9 cellular contexts compared by ENCODE assay signal in genomic region chr5:8864053-8864452, GRCh38.
DNase-seq lines count a peak whose midpoint lies in the region; ATAC-seq and TF ChIP-seq lines count a peak whose summit lies in the region.
"Had no signal": no experiment of that assay in that cellular context is flagged by ENCODE, and none has a peak within 500 bp of the region (broad histone marks: within the 10 kb centered on the region; RNA-seq: fewer than 3 reads in every experiment).

No MANE protein-coding gene starts in this region.

- TF ChIP-seq CTCF in C4-2B (conservative IDR thresholded peaks at IDR 0.05) (peak; percentile 73), PC-9 (conservative IDR thresholded peaks at IDR 0.05) (peak; percentile 71), glutamatergic neuron (IDR thresholded peaks at IDR 0.05; ENCODE audit: partially characterized antibody, unreplicated experiment) (peak; percentile 45)

- H3K27ac ChIP-seq in C4-2B (no peak overlapping the region), PC-9 (no peak overlapping the region)
- H3K27ac ChIP-seq: thoracic aorta had no signal

- CTCF ChIA-PET in PC-9 (lab: Charles Lee): no interaction called here

- H3K27ac Mint-ChIP-seq in glutamatergic neuron (ENCODE audit: unreplicated experiment): no peak overlapping the region
- no peak overlapping the region for H3K27ac Mint-ChIP-seq in activated T-helper 1 cell treated with anti-CD3 and anti-CD28 coated beads, Interleukin-12 subunit alpha, Interleukin-12 subunit beta, Interleukin-2, Interleukin-4 antibody, amounts not matched to agents 30 ng/mL and 10 ng/mL and 1 ng/mL, durations not matched to agents 14 hours and 24 hours and 36 hours

- no peaks in the 10 kb centered on the region for H3K9me3 Mint-ChIP-seq in glutamatergic neuron (ENCODE audit: unreplicated experiment)
- H3K9me3 Mint-ChIP-seq in activated T-helper 1 cell treated with anti-CD3 and anti-CD28 coated beads, Interleukin-12 subunit alpha, Interleukin-12 subunit beta, Interleukin-2, Interleukin-4 antibody, amounts not matched to agents 30 ng/mL and 10 ng/mL and 1 ng/mL, durations not matched to agents 14 hours and 24 hours and 36 hours: no peaks in the 10 kb centered on the region

- no peaks in the 10 kb centered on the region for H3K36me3 Mint-ChIP-seq in glutamatergic neuron (ENCODE audit: unreplicated experiment)
- H3K36me3 Mint-ChIP-seq in activated T-helper 1 cell treated with anti-CD3 and anti-CD28 coated beads, Interleukin-12 subunit alpha, Interleukin-12 subunit beta, Interleukin-2, Interleukin-4 antibody, amounts not matched to agents 30 ng/mL and 10 ng/mL and 1 ng/mL, durations not matched to agents 14 hours and 24 hours and 36 hours (ENCODE audit: low read depth): no peaks in the 10 kb centered on the region

- H3K4me3 ChIP-seq in PC-9: no peak overlapping the region
- H3K4me3 ChIP-seq: thoracic aorta had no signal

- intact Hi-C loops in PC-9 (cut with micrococcal nuclease; ENCODE audit: unreplicated experiment): no loop called here
- intact Hi-C loops in activated T-helper 1 cell treated with anti-CD3 and anti-CD28 coated beads, Interleukin-12 subunit alpha, Interleukin-12 subunit beta, Interleukin-2, Interleukin-4 antibody, amounts not matched to agents 30 ng/mL and 10 ng/mL and 1 ng/mL, durations not matched to agents 14 hours and 24 hours and 36 hours (cut with micrococcal nuclease): no loop called here

- no peak overlapping the region for H2AFZ ChIP-seq in PC-9

- DNase-seq in PC-9 (peak in 1 of 2 experiments; percentile 11), glutamatergic neuron (no peak), NCI-H1417 treated with DMSO at 0.1 percent for 48 hours (lab: John Stamatoyannopoulos, UW) (no peak), NCI-H1105 (lab: John Stamatoyannopoulos, UW) (no peak), MV-4-11 (lab: John Stamatoyannopoulos, UW) (no peak)
- DNase-seq in activated T-helper 1 cell treated with anti-CD3 and anti-CD28 coated beads, Interleukin-12 subunit alpha, Interleukin-12 subunit beta, Interleukin-2, Interleukin-4 antibody, amounts not matched to agents 30 ng/mL and 10 ng/mL and 1 ng/mL, durations not matched to agents 14 hours and 24 hours and 36 hours (ENCODE audit: low spot score): no peak

- peaks cover 28% of the 10 kb centered on the region; the same call in 1 of the 2 replicates for H3K27me3 ChIP-seq in PC-9 (ENCODE audit: insufficient read depth, low read depth)

- no peaks in the 10 kb centered on the region for H3K79me2 ChIP-seq in PC-9 (ENCODE audit: low read depth)

- peak; percentile 71 for ATAC-seq in GM19438 (IDR thresholded peaks at IDR 0.05; ENCODE audit: low read depth, unreplicated experiment)

- no peaks in the 10 kb centered on the region for H3K9me2 ChIP-seq in PC-9 (ENCODE audit: insufficient read depth)

- H3K27me3 Mint-ChIP-seq in glutamatergic neuron (ENCODE audit: unreplicated experiment): no peaks in the 10 kb centered on the region
- no peaks in the 10 kb centered on the region for H3K27me3 Mint-ChIP-seq in activated T-helper 1 cell treated with anti-CD3 and anti-CD28 coated beads, Interleukin-12 subunit alpha, Interleukin-12 subunit beta, Interleukin-2, Interleukin-4 antibody, amounts not matched to agents 30 ng/mL and 10 ng/mL and 1 ng/mL, durations not matched to agents 14 hours and 24 hours and 36 hours (ENCODE audit: insufficient read depth)

- peaks cover 3% of the 10 kb centered on the region for H3K4me1 Mint-ChIP-seq in glutamatergic neuron (ENCODE audit: low read depth, unreplicated experiment)
- H3K4me1 Mint-ChIP-seq in activated T-helper 1 cell treated with anti-CD3 and anti-CD28 coated beads, Interleukin-12 subunit alpha, Interleukin-12 subunit beta, Interleukin-2, Interleukin-4 antibody, amounts not matched to agents 30 ng/mL and 10 ng/mL and 1 ng/mL, durations not matched to agents 14 hours and 24 hours and 36 hours (ENCODE audit: low read depth): no peaks in the 10 kb centered on the region

- H4K20me1 ChIP-seq in PC-9 (ENCODE audit: insufficient read depth): no peaks in the 10 kb centered on the region

- POLR2A ChIA-PET in PC-9 (lab: Charles Lee; ENCODE audit: unreplicated experiment): no interaction called here

- H3K36me3 ChIP-seq in PC-9 (ENCODE audit: low read depth): no peaks in the 10 kb centered on the region
- H3K36me3 ChIP-seq: thoracic aorta had no signal

- 0 out of 2 replicates have a peak, but pooled peaks cover 7% of the 10 kb centered on the region for H3K9me3 ChIP-seq in PC-9 (ENCODE audit: insufficient read depth, low read depth)
- H3K9me3 ChIP-seq: thoracic aorta had no signal

- no peaks in the 10 kb centered on the region for H3K4me1 ChIP-seq in PC-9 (replicated peaks; ENCODE audit: insufficient read depth)

- H3F3A ChIP-seq in PC-9 (ENCODE audit: insufficient read depth, low read depth): no peaks in the 10 kb centered on the region

- BruUV-seq in PC-9 (replicated peaks; lab: Mats Ljungman, UMichigan): no TSS peak

- no peak overlapping the region for H3K4me2 ChIP-seq in PC-9

- H3K4me3 Mint-ChIP-seq in glutamatergic neuron (ENCODE audit: unreplicated experiment): no peak overlapping the region
- no peak overlapping the region for H3K4me3 Mint-ChIP-seq in activated T-helper 1 cell treated with anti-CD3 and anti-CD28 coated beads, Interleukin-12 subunit alpha, Interleukin-12 subunit beta, Interleukin-2, Interleukin-4 antibody, amounts not matched to agents 30 ng/mL and 10 ng/mL and 1 ng/mL, durations not matched to agents 14 hours and 24 hours and 36 hours
